8 cellular contexts compared by ENCODE assay signal in the genomic region with DNA sequence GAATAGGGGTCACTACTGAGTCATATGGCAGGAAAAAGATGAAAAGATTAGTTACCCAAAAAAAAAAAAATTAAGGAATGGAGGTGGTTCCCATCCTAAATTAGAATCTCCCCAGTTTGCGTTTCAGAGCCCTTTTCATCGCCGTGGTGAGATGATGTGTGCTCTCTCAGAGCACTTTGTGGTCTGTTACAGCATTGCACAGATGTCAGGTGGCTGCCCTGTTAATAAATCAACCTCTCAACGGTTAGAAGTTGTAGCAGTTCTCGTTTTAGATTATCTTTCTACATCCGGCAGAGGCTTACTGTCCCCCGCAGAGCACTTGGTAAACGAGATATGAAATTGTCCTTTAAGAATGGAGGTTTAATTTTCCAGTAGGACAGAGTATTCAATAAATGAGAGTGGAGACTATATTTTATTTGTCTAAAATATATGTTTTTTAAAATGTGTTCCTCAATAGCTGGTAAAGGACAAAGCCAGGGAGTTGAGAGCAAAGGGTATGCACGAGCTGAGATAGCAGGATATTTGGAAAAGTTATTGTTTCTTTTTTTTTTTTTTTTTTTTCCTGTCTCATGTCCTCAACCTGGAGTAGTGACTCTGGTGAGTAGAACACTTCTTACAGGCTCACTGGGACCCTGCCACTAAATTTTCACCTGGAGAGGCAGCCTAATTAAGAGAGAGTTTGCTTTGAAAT. TPM values are rescaled to one million over a fixed set of nuclear protein-coding genes. Genes with fewer than 3 reads are reported as not detected.
DNase-seq lines count a peak whose midpoint lies in the region; ATAC-seq and TF ChIP-seq lines count a peak whose summit lies in the region.

No MANE protein-coding gene starts in this region.

- no peak for TF ChIP-seq CTCF in NB4 (IDR thresholded peaks at IDR 0.05; ENCODE audit: low read depth, low read length)

- DNase-seq in activated gamma-delta T cell treated with Interleukin-2 at 50 U/mL for 16 hours (peak; percentile 8), activated gamma-delta T cell (lab: John Stamatoyannopoulos, UW) (no peak), NB4 (ENCODE audit: low read depth) (peak; percentile 92), middle frontal gyrus (ENCODE audit: extremely low spot score, low spot score) (no peak), NCI-H2081 (lab: John Stamatoyannopoulos, UW) (no peak)
- no peak for DNase-seq in activated T-helper 2 cell treated with anti-CD3 and anti-CD28 coated beads, Interferon-gamma antibody, Interleukin-2, Interleukin-4, amounts not matched to agents 10 μg/mL and 5 μg/mL and 100 μg/mL, durations not matched to agents 14 hours and 24 hours and 36 hours (ENCODE audit: low spot score)

- H3K27ac Mint-ChIP-seq in activated T-helper 2 cell treated with anti-CD3 and anti-CD28 coated beads, Interferon-gamma antibody, Interleukin-2, Interleukin-4, amounts not matched to agents 10 μg/mL and 5 μg/mL and 100 μg/mL, durations not matched to agents 14 hours and 24 hours and 36 hours, result peak overlapping the region; percentile 66

- intact Hi-C loops in activated T-helper 2 cell treated with anti-CD3 and anti-CD28 coated beads, Interferon-gamma antibody, Interleukin-2, Interleukin-4, amounts not matched to agents 10 μg/mL and 5 μg/mL and 100 μg/mL, durations not matched to agents 14 hours and 24 hours and 36 hours (cut with micrococcal nuclease), result loop anchor here (2.0 kb wide), 1 partner anchor 45 kb away; no protein-coding TSS in a partner anchor

- H3K27me3 Mint-ChIP-seq in activated T-helper 2 cell treated with anti-CD3 and anti-CD28 coated beads, Interferon-gamma antibody, Interleukin-2, Interleukin-4, amounts not matched to agents 10 μg/mL and 5 μg/mL and 100 μg/mL, durations not matched to agents 14 hours and 24 hours and 36 hours (ENCODE audit: low read depth), result no peaks in the 10 kb centered on the region

- no peak for TF ChIP-seq POLR2A in NB4 (IDR thresholded peaks at IDR 0.05; ENCODE audit: extremely low read depth, insufficient read length)

- peaks cover 25% of the 10 kb centered on the region for H3K4me1 ChIP-seq in mesodermal cell (ENCODE audit: control insufficient read depth, insufficient read depth, low read length, poor library complexity, severe bottlenecking)

- WGBS in mesodermal cell (ENCODE audit: insufficient coverage in 2 of 2), 2 experiments, result 58 to 86% methylated on average over 6 to 8 of the region's 9 CpGs

- peak; percentile 88 for ATAC-seq in HG02763 (IDR thresholded peaks at IDR 0.05; ENCODE audit: unreplicated experiment)

- no peaks in the 10 kb centered on the region for H3K9me3 Mint-ChIP-seq in activated T-helper 2 cell treated with anti-CD3 and anti-CD28 coated beads, Interferon-gamma antibody, Interleukin-2, Interleukin-4, amounts not matched to agents 10 μg/mL and 5 μg/mL and 100 μg/mL, durations not matched to agents 14 hours and 24 hours and 36 hours

- peak overlapping the region; percentile 87 for H3K27ac ChIP-seq in mesodermal cell (ENCODE audit: low read depth, low read length, severe bottlenecking)

- H3K4me3 Mint-ChIP-seq in activated T-helper 2 cell treated with anti-CD3 and anti-CD28 coated beads, Interferon-gamma antibody, Interleukin-2, Interleukin-4, amounts not matched to agents 10 μg/mL and 5 μg/mL and 100 μg/mL, durations not matched to agents 14 hours and 24 hours and 36 hours (ENCODE audit: low read depth), result peak overlapping the region; percentile 50

- H3K4me1 Mint-ChIP-seq in activated T-helper 2 cell treated with anti-CD3 and anti-CD28 coated beads, Interferon-gamma antibody, Interleukin-2, Interleukin-4, amounts not matched to agents 10 μg/mL and 5 μg/mL and 100 μg/mL, durations not matched to agents 14 hours and 24 hours and 36 hours (ENCODE audit: low read depth), result peaks cover 41% of the 10 kb centered on the region

- H3K4me3 ChIP-seq in NB4 (ENCODE audit: low read depth, low read length), result peak overlapping the region; percentile 48
- H3K4me3 ChIP-seq in mesodermal cell (ENCODE audit: extremely low read depth, insufficient read depth, low read length, poor library complexity, severe bottlenecking), result no peak overlapping the region

- H3K9me3 ChIP-seq in mesodermal cell (ENCODE audit: control insufficient read depth, low read length), result no peaks in the 10 kb centered on the region

- H3K36me3 Mint-ChIP-seq in activated T-helper 2 cell treated with anti-CD3 and anti-CD28 coated beads, Interferon-gamma antibody, Interleukin-2, Interleukin-4, amounts not matched to agents 10 μg/mL and 5 μg/mL and 100 μg/mL, durations not matched to agents 14 hours and 24 hours and 36 hours (ENCODE audit: low read depth), result peaks cover 32% of the 10 kb centered on the region

- no peaks in the 10 kb centered on the region for H3K36me3 ChIP-seq in mesodermal cell (ENCODE audit: control insufficient read depth, insufficient read depth, low read length)

RNA-seq across cellular contexts. Expression of a gene that starts 26.9 kb away (rescaled TPM):
- 60.4 and 63.0 TPM in 2 replicates for total RNA-seq in activated T-helper 2 cell treated with anti-CD3 and anti-CD28 coated beads, Interferon-gamma antibody, Interleukin-2, Interleukin-4, amounts not matched to agents 10 μg/mL and 5 μg/mL and 100 μg/mL, durations not matched to agents 14 hours and 24 hours and 36 hours
- polyA plus RNA-seq in mesodermal cell (2013, experiment 1 of 2), result 27.5 TPM
- 20.3 TPM for polyA plus RNA-seq in mesodermal cell (2013, experiment 2 of 2)

Comparison
In these comparisons a context has a peak if more than half of its experiments do, and no peak if none do; other contexts are left out.
1. DNase-seq: peak in activated gamma-delta T cell treated with Interleukin-2 at 50 U/mL for 16 hours (single experiment) and NB4 (single experiment); none in activated gamma-delta T cell (single experiment), activated T-helper 2 cell treated with anti-CD3 and anti-CD28 coated beads, Interferon-gamma antibody, Interleukin-2, Interleukin-4, amounts not matched to agents 10 μg/mL and 5 μg/mL and 100 μg/mL, durations not matched to agents 14 hours and 24 hours and 36 hours (single experiment), middle frontal gyrus (single experiment) and NCI-H2081 (0 of 2).